In genomic region chr7:14419554-14419953, GRCh38 we compare ENCODE assay signal across 14 cellular contexts.
"Had no signal": no experiment of that assay in that cellular context is flagged by ENCODE, and none has a peak within 500 bp of the region (broad histone marks: within the 10 kb centered on the region; RNA-seq: fewer than 3 reads in every experiment).

No MANE protein-coding gene starts in this region.

- H3K9me3 Mint-ChIP-seq: stimulated activated naive CD8-positive, alpha-beta T cell treated with anti-CD3 and anti-CD28 coated beads, Interleukin-15, Interleukin-2, amounts not matched to agents 100 ng/mL and 50 ng/mL, for 24 hours had no signal

- H3K27ac Mint-ChIP-seq: stimulated activated naive CD8-positive, alpha-beta T cell treated with anti-CD3 and anti-CD28 coated beads, Interleukin-15, Interleukin-2, amounts not matched to agents 100 ng/mL and 50 ng/mL, for 24 hours; T-helper 17 cell had no signal

- H3K4me3 Mint-ChIP-seq: stimulated activated naive CD8-positive, alpha-beta T cell treated with anti-CD3 and anti-CD28 coated beads, Interleukin-15, Interleukin-2, amounts not matched to agents 100 ng/mL and 50 ng/mL, for 24 hours; T-helper 17 cell had no signal

- ATAC-seq: body of pancreas, esophagus mucosa, heart left ventricle, T-helper 17 cell had no signal

- H3K27me3 ChIP-seq: body of pancreas, heart left ventricle, testis had no signal

- H3K27ac ChIP-seq: body of pancreas, testis had no signal

- H3K9me3 ChIP-seq: body of pancreas, testis had no signal

- H3K4me3 ChIP-seq: body of pancreas, heart left ventricle, testis had no signal

- DNase-seq: activated CD4-positive, alpha-beta T cell treated with anti-CD3 and anti-CD28 coated beads, Interleukin-2, amount 50 U/mL, for 1 hour; activated naive CD4-positive, alpha-beta T cell treated with anti-CD3 and anti-CD28 coated beads, Interleukin-2, amount 50 U/mL, for 16 hours; activated T-cell treated with anti-CD3 and anti-CD28 coated beads, Interleukin-2, amount 50 U/mL, for 1 hour; body of pancreas; cerebellar nuclear complex; dermis blood vessel endothelial cell; heart left ventricle; midbrain; occipital lobe; stimulated activated CD4-positive, alpha-beta T cell treated with anti-CD3 and anti-CD28 coated beads, Interleukin-4, amount 100 ng/mL, for 24 hours; T-helper 17 cell; testis had no signal

- H3K4me1 ChIP-seq: body of pancreas, testis had no signal

- H3K27me3 Mint-ChIP-seq: stimulated activated naive CD8-positive, alpha-beta T cell treated with anti-CD3 and anti-CD28 coated beads, Interleukin-15, Interleukin-2, amounts not matched to agents 100 ng/mL and 50 ng/mL, for 24 hours; T-helper 17 cell had no signal

- H3K36me3 ChIP-seq: heart left ventricle had no signal
